Comparison of ENCODE assay signal across 16 cellular contexts in the genomic region with DNA sequence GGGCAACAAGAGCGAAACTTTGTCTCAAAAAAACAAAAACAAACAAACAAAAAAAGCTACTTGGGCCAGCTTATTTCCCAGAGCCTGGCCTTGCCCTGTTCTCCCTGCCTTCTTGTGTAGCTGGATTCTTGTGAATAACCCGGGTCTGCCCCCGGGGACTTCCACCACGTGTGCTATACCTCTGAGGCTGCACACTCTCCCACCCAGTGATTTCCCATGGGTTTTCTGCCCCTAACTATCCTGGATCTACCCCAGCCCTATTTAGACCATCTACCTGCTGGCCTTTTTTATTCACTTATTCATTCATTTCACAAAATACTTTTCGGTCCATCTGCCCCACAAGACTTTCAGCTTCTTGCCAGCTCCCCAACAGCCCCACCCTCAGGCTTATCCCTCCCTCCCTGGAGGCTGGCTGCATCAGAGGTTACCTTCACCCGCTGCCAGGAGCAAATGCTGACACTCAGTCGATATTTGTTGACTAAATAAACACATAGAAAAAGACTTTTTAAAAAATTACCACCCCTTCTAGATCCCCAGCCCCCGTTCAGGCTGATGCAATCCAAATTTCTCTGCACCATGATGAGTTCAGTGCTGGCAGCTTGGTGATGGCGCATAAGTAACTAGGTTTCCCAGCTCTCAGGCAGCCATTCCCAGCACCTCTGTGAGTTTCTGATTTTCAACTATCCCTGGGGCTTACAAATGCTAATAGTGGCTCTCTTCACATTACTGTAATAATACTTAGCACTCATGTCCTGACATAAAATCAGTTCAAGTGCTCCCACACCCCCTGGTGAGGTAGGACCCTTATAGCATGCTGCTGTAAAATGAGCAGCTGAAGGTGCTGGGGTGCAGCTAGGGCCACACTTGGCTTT. TPM values are rescaled to one million over a fixed set of nuclear protein-coding genes. Genes with fewer than 3 reads are reported as not detected.
DNase-seq lines count a peak whose midpoint lies in the region; ATAC-seq, FAIRE-seq and TF ChIP-seq lines count a peak whose summit lies in the region.
"Had no signal": no experiment of that assay in that cellular context is flagged by ENCODE, and none has a peak within 500 bp of the region (broad histone marks: within the 10 kb centered on the region; RNA-seq: fewer than 3 reads in every experiment).

No MANE protein-coding gene starts in this region.

- DNase-seq in MG63 (peak; percentile 93), cardiac fibroblast (ENCODE audit: low read depth in 2 of 2) (peak; percentile 41 to 50), neural progenitor cell (ENCODE audit: low spot score) (no peak), NAMALWA (ENCODE audit: low spot score) (no peak)
- DNase-seq in naive thymus-derived CD4-positive, alpha-beta T cell: no peak
- DNase-seq in activated naive CD4-positive, alpha-beta T cell treated with anti-CD3 and anti-CD28 coated beads, Interleukin-2, amount 10 ng/mL, durations not matched to agents 7 days and 5 days: no peak
- DNase-seq: activated T-cell treated with anti-CD3 and anti-CD28 coated beads, Interleukin-2, amount 50 U/mL, for 4 hours; DMS79; KBM-7; left colon; NK-92 treated with Interleukin-12 subunit alpha and Interleukin-12 subunit beta, amount 100 ng/mL, for 24 hours; psoas muscle; upper lobe of right lung had no signal

- no peaks in the 10 kb centered on the region for H3F3A ChIP-seq in neural progenitor cell (ENCODE audit: low read depth)

- no peak for ATAC-seq in naive thymus-derived CD4-positive, alpha-beta T cell
- no peak for ATAC-seq in GM18909 (IDR thresholded peaks at IDR 0.05; ENCODE audit: poor library complexity, unreplicated experiment)
- ATAC-seq: activated T-cell treated with anti-CD3 and anti-CD28 coated beads, Interleukin-2, amount 50 U/mL, for 4 hours; left colon; upper lobe of right lung had no signal

- no peaks in the 10 kb centered on the region for H3K79me2 ChIP-seq in neural progenitor cell (ENCODE audit: low read depth)

- H3K4me3 Mint-ChIP-seq in neural progenitor cell: no peak overlapping the region
- H3K4me3 Mint-ChIP-seq in naive thymus-derived CD4-positive, alpha-beta T cell: peak overlapping the region in 1 of 10 donors; percentile 33
- no peak overlapping the region for H3K4me3 Mint-ChIP-seq in activated naive CD4-positive, alpha-beta T cell treated with anti-CD3 and anti-CD28 coated beads, Interleukin-2, amount 10 ng/mL, durations not matched to agents 7 days and 5 days
- H3K4me3 Mint-ChIP-seq: activated T-cell treated with anti-CD3 and anti-CD28 coated beads, Interleukin-2, amount 50 U/mL, for 4 hours; central memory CD8-positive, alpha-beta T cell had no signal

- CTCF ChIA-PET in naive thymus-derived CD4-positive, alpha-beta T cell (lab: Charles Lee): no interaction called here
- CTCF ChIA-PET in activated naive CD4-positive, alpha-beta T cell treated with anti-CD3 and anti-CD28 coated beads, Interleukin-2, amount 10 ng/mL, durations not matched to agents 7 days and 5 days (lab: Charles Lee): interaction anchor here (0.9 to 2.2 kb wide), 4 partner anchors 9 to 22 kb away, joined by 4 to 12 read pairs (median 4); no protein-coding TSS in a partner anchor

- no peak overlapping the region for H3K27ac ChIP-seq in neural progenitor cell
- H3K27ac ChIP-seq in naive thymus-derived CD4-positive, alpha-beta T cell (ENCODE audit: low read depth, low read length): no peak overlapping the region
- H3K27ac ChIP-seq: psoas muscle, upper lobe of right lung had no signal

- TF ChIP-seq CTCF in cardiac fibroblast (IDR thresholded peaks at IDR 0.05; ENCODE audit: low read depth, low read length) (no peak), neural progenitor cell (IDR thresholded peaks at IDR 0.05) (no peak)

- H3K27ac Mint-ChIP-seq in neural progenitor cell: peak overlapping the region; percentile 81
- no peak overlapping the region for H3K27ac Mint-ChIP-seq in naive thymus-derived CD4-positive, alpha-beta T cell
- no peak overlapping the region for H3K27ac Mint-ChIP-seq in activated naive CD4-positive, alpha-beta T cell treated with anti-CD3 and anti-CD28 coated beads, Interleukin-2, amount 10 ng/mL, durations not matched to agents 7 days and 5 days

- no peaks in the 10 kb centered on the region for H3K36me3 Mint-ChIP-seq in neural progenitor cell
- H3K36me3 Mint-ChIP-seq in naive thymus-derived CD4-positive, alpha-beta T cell: peaks cover 0 to 4% (median 0%) of the 10 kb centered on the region in 5 donors
- H3K36me3 Mint-ChIP-seq in activated naive CD4-positive, alpha-beta T cell treated with anti-CD3 and anti-CD28 coated beads, Interleukin-2, amount 10 ng/mL, durations not matched to agents 7 days and 5 days: no peaks in the 10 kb centered on the region

- no peaks in the 10 kb centered on the region for H3K4me1 ChIP-seq in neural progenitor cell
- no peaks in the 10 kb centered on the region for H3K4me1 ChIP-seq in naive thymus-derived CD4-positive, alpha-beta T cell (ENCODE audit: control insufficient read depth in 2 of 2, insufficient read depth in 2 of 2, low read length in 2 of 2)
- H3K4me1 ChIP-seq: upper lobe of right lung had no signal

- no peak overlapping the region for H3K4me3 ChIP-seq in MG63
- no peak overlapping the region for H3K4me3 ChIP-seq in cardiac fibroblast (replicated peaks in 1 of 2; ENCODE audit: low read depth in 2 of 2, low read length in 2 of 2)
- no peak overlapping the region for H3K4me3 ChIP-seq in neural progenitor cell
- no peak overlapping the region for H3K4me3 ChIP-seq in naive thymus-derived CD4-positive, alpha-beta T cell (ENCODE audit: low read length)
- H3K4me3 ChIP-seq: psoas muscle, upper lobe of right lung had no signal

- peaks cover 4% of the 10 kb centered on the region for H3K27me3 Mint-ChIP-seq in neural progenitor cell (ENCODE audit: insufficient read depth, low read depth)
- H3K27me3 Mint-ChIP-seq in naive thymus-derived CD4-positive, alpha-beta T cell: peaks cover 0 to 4% (median 0%) of the 10 kb centered on the region in 5 donors
- H3K27me3 Mint-ChIP-seq in activated naive CD4-positive, alpha-beta T cell treated with anti-CD3 and anti-CD28 coated beads, Interleukin-2, amount 10 ng/mL, durations not matched to agents 7 days and 5 days: peaks cover 7% of the 10 kb centered on the region

- no peak overlapping the region for H3K9ac ChIP-seq in neural progenitor cell

- peaks cover 26% of the 10 kb centered on the region for H3K4me1 Mint-ChIP-seq in neural progenitor cell
- peaks cover 0 to 17% (median 0%) of the 10 kb centered on the region in 7 donors for H3K4me1 Mint-ChIP-seq in naive thymus-derived CD4-positive, alpha-beta T cell
- H3K4me1 Mint-ChIP-seq in activated naive CD4-positive, alpha-beta T cell treated with anti-CD3 and anti-CD28 coated beads, Interleukin-2, amount 10 ng/mL, durations not matched to agents 7 days and 5 days: peaks cover 8% of the 10 kb centered on the region
- H3K4me1 Mint-ChIP-seq: central memory CD8-positive, alpha-beta T cell had no signal

- H2AFZ ChIP-seq in neural progenitor cell (replicated peaks): no peak overlapping the region

- H3K27me3 ChIP-seq in MG63 (no peaks in the 10 kb centered on the region), neural progenitor cell (no peaks in the 10 kb centered on the region)
- no peaks in the 10 kb centered on the region for H3K27me3 ChIP-seq in naive thymus-derived CD4-positive, alpha-beta T cell (ENCODE audit: control insufficient read depth in 2 of 2, insufficient read depth in 2 of 2, low read length in 2 of 2)
- H3K27me3 ChIP-seq: upper lobe of right lung had no signal

- FAIRE-seq in G401.6 (lab: Jason Lieb, UNC): peak; percentile 34

- H3K9me3 Mint-ChIP-seq in neural progenitor cell: peaks cover 4% of the 10 kb centered on the region
- no peaks in the 10 kb centered on the region for H3K9me3 Mint-ChIP-seq in naive thymus-derived CD4-positive, alpha-beta T cell
- H3K9me3 Mint-ChIP-seq in activated naive CD4-positive, alpha-beta T cell treated with anti-CD3 and anti-CD28 coated beads, Interleukin-2, amount 10 ng/mL, durations not matched to agents 7 days and 5 days: peaks cover under 1% of the 10 kb centered on the region
- H3K9me3 Mint-ChIP-seq: activated T-cell treated with anti-CD3 and anti-CD28 coated beads, Interleukin-2, amount 50 U/mL, for 4 hours; central memory CD8-positive, alpha-beta T cell had no signal

- POLR2A ChIA-PET in naive thymus-derived CD4-positive, alpha-beta T cell (lab: Charles Lee): no interaction called here

- H3K4me2 ChIP-seq in neural progenitor cell: no peak overlapping the region

- no peaks in the 10 kb centered on the region for H3K36me3 ChIP-seq in MG63
- H3K36me3 ChIP-seq in neural progenitor cell: no peaks in the 10 kb centered on the region
- H3K36me3 ChIP-seq in naive thymus-derived CD4-positive, alpha-beta T cell (ENCODE audit: control insufficient read depth in 2 of 3, insufficient read depth in 3 of 3, low read length in 3 of 3): no peaks in the 10 kb centered on the region
- H3K36me3 ChIP-seq: upper lobe of right lung had no signal

- no peaks in the 10 kb centered on the region for H4K20me1 ChIP-seq in neural progenitor cell (ENCODE audit: low read depth)

- H3K9me3 ChIP-seq in MG63 (no peaks in the 10 kb centered on the region), neural progenitor cell (ENCODE audit: low read depth) (no peaks in the 10 kb centered on the region)
- no peaks in the 10 kb centered on the region for H3K9me3 ChIP-seq in naive thymus-derived CD4-positive, alpha-beta T cell (ENCODE audit: control insufficient read depth in 2 of 3, low read length in 3 of 3)
- H3K9me3 ChIP-seq: psoas muscle, upper lobe of right lung had no signal

- intact Hi-C loops in naive thymus-derived CD4-positive, alpha-beta T cell (cut with micrococcal nuclease): no loop called here

RNA-seq across cellular contexts. Expression of a gene that starts 30.7 kb away (rescaled TPM):
- total RNA-seq in MG63 (2014; rRNA removed; shearing (Covaris generic); ENCODE audit: low replicate concordance): 21.5 and 43.9 TPM in 2 replicates
- total RNA-seq in neural progenitor cell (ENCODE audit: low replicate concordance): 60.1 and 99.0 TPM in 2 replicates
- 10 to 100 TPM; 45.8 to 49.6 (median 47.5) TPM for total RNA-seq in naive thymus-derived CD4-positive, alpha-beta T cell
- 10 to 100 TPM; 22.9 to 28.4 TPM for polyA plus RNA-seq in naive thymus-derived CD4-positive, alpha-beta T cell

Comparison
In these comparisons a context has a peak if more than half of its experiments do, and no peak if none do; other contexts are left out.
1. DNase-seq: peak in MG63 (single experiment) and cardiac fibroblast (2 of 2); none in neural progenitor cell (single experiment), naive thymus-derived CD4-positive, alpha-beta T cell (0 of 9), activated naive CD4-positive, alpha-beta T cell treated with anti-CD3 and anti-CD28 coated beads, Interleukin-2, amount 10 ng/mL, durations not matched to agents 7 days and 5 days (single experiment) and NAMALWA (single experiment).